ENCODE assay signal across 26 cellular contexts in genomic region chr12:57624441-57625220, GRCh38. TPM values are rescaled to one million over a fixed set of nuclear protein-coding genes. Genes with fewer than 3 reads are reported as not detected.
DNase-seq lines count a peak whose midpoint lies in the region; ATAC-seq and TF ChIP-seq lines count a peak whose summit lies in the region.
"Had no signal": no experiment of that assay in that cellular context is flagged by ENCODE, and none has a peak within 500 bp of the region (broad histone marks: within the 10 kb centered on the region; RNA-seq: fewer than 3 reads in every experiment).

No MANE protein-coding gene starts in this region.

- peak; percentile 11 for DNase-seq in H7
- peak; percentile 81 to 96 for DNase-seq in SJSA1 (ENCODE audit: low read depth in 1 of 2, low spot score in 2 of 2)
- peak; percentile 48 for DNase-seq in islet precursor cell
- DNase-seq in neuronal stem cell (ENCODE audit: low spot score): no peak
- no peak for DNase-seq in SK-N-SH
- DNase-seq in stimulated activated CD4-positive, alpha-beta T cell treated with anti-CD3 and anti-CD28 coated beads, Interleukin-2, amount 100 ng/mL, for 48 hours: no peak
- DNase-seq: AML-193; CD4-positive, alpha-beta T cell; HCEC 1CT; KG1; MG63; NCI-H1105 treated with DMSO at 0.1 percent for 48 hours; NCI-H146; NCI-H1930; NCI-H2107; NCI-H446 treated with DMSO at 0.1 percent for 48 hours; NCI-H526; RPMI8226; SHP77 had no signal

- no peak for TF ChIP-seq CTCF in SK-N-SH (IDR thresholded peaks at IDR 0.05)

- no peaks in the 10 kb centered on the region for H3K9me2 ChIP-seq in SK-N-SH

- no peak overlapping the region for H4K8ac ChIP-seq in neuronal stem cell (ENCODE audit: low read depth, low read length)

- H2AFZ ChIP-seq in neuronal stem cell (ENCODE audit: low read length) (no peak overlapping the region), SK-N-SH (ENCODE audit: low read depth) (no peak overlapping the region)
- H2AFZ ChIP-seq: GM23338 had no signal

- no peak overlapping the region for H2BK15ac ChIP-seq in neuronal stem cell (ENCODE audit: low read length)

- no peak overlapping the region for H4K91ac ChIP-seq in neuronal stem cell (ENCODE audit: low read depth, low read length, poor library complexity)

- H3K9ac ChIP-seq in neuronal stem cell (ENCODE audit: low read depth, low read length, poor library complexity) (no peak overlapping the region), SK-N-SH (no peak overlapping the region)
- H3K9ac ChIP-seq: BLaER1 treated with 17β-estradiol and CSF1 and Interleukin-3, amounts not matched to agents 10 nM and 100 nM had no signal

- peaks cover 1% of the 10 kb centered on the region for H3K79me1 ChIP-seq in neuronal stem cell (ENCODE audit: low read depth, low read length)

- H3K27ac ChIP-seq in SJSA1 (no peak overlapping the region), neuronal stem cell (replicated peaks; ENCODE audit: low read length) (no peak overlapping the region), SK-N-SH (ENCODE audit: low read depth in 2 of 2, low read length in 1 of 2) (no peak overlapping the region)
- H3K27ac ChIP-seq: A549; BLaER1 treated with 17β-estradiol and CSF1 and Interleukin-3, amounts not matched to agents 10 nM and 100 nM had no signal

- H3K14ac ChIP-seq in neuronal stem cell (ENCODE audit: low read length): no peak overlapping the region

- no peaks in the 10 kb centered on the region for H3F3A ChIP-seq in SK-N-SH (replicated peaks; ENCODE audit: insufficient read depth)

- H3K36me3 ChIP-seq in H7 (replicated peaks; ENCODE audit: control insufficient read depth, insufficient read depth, low read length): no peaks in the 10 kb centered on the region
- H3K36me3 ChIP-seq in SJSA1: peaks cover 39% of the 10 kb centered on the region
- H3K36me3 ChIP-seq in neuronal stem cell (replicated peaks in 1 of 2; ENCODE audit: control insufficient read depth in 2 of 2, insufficient read depth in 2 of 2, low read length in 2 of 2): peaks cover 0 to 50% of the 10 kb centered on the region in 2 donors
- peaks cover 0 to 2% of the 10 kb centered on the region in 2 experiments for H3K36me3 ChIP-seq in SK-N-SH (replicated peaks in 1 of 2; ENCODE audit: control insufficient read depth in 1 of 2, insufficient read depth in 2 of 2, low read length in 1 of 2)
- H3K36me3 ChIP-seq: MG63 had no signal

- no peak overlapping the region for H3K4ac ChIP-seq in neuronal stem cell (ENCODE audit: low read length)

- H2BK120ac ChIP-seq in neuronal stem cell (ENCODE audit: low read depth, low read length): no peak overlapping the region

- no peak overlapping the region for H3K23ac ChIP-seq in neuronal stem cell (ENCODE audit: low read depth, low read length, poor library complexity)

- H3K79me2 ChIP-seq in SK-N-SH (ENCODE audit: insufficient read depth): no peaks in the 10 kb centered on the region

- H3K18ac ChIP-seq in neuronal stem cell (ENCODE audit: low read length): peak overlapping the region; percentile 39

- peaks cover 11% of the 10 kb centered on the region for H3K9me3 ChIP-seq in SJSA1 (replicated peaks)
- H3K9me3 ChIP-seq in neuronal stem cell (replicated peaks in 1 of 2; ENCODE audit: control insufficient read depth in 2 of 2, insufficient read depth in 1 of 2, low read depth in 1 of 2, low read length in 2 of 2): peaks cover 0 to 3% of the 10 kb centered on the region in 2 donors
- H3K9me3 ChIP-seq in SK-N-SH: no peaks in the 10 kb centered on the region
- H3K9me3 ChIP-seq: A549, MG63 had no signal

- ATAC-seq in HG02642 (IDR thresholded peaks at IDR 0.05; ENCODE audit: poor library complexity, unreplicated experiment): no peak
- no peak for ATAC-seq in HG03460 (IDR thresholded peaks at IDR 0.05; ENCODE audit: unreplicated experiment)
- ATAC-seq: A549, GM12878, GM23338 had no signal

- no peak overlapping the region for H2BK5ac ChIP-seq in neuronal stem cell (ENCODE audit: low read length)

- no peak for TF ChIP-seq RAD21 in SK-N-SH (IDR thresholded peaks at IDR 0.05; ENCODE audit: low read length)

- peak overlapping the region; percentile 16 for H2AK5ac ChIP-seq in neuronal stem cell (ENCODE audit: low read depth, low read length)

- H3K4me2 ChIP-seq in neuronal stem cell (ENCODE audit: insufficient read depth, low read length, poor library complexity, severe bottlenecking) (no peak overlapping the region), SK-N-SH (no peak overlapping the region)
- H3K4me2 ChIP-seq: A549, GM23338 had no signal

- POLR2A ChIA-PET in SK-N-SH (lab: Yijun Ruan, JAX): interaction anchor here (0.9 to 1.0 kb wide), 2 partner anchors 21 to 42 kb away, joined by 3 to 5 read pairs; no protein-coding TSS in a partner anchor

- no peak overlapping the region for H2BK12ac ChIP-seq in neuronal stem cell (ENCODE audit: low read length)

- H3K4me3 ChIP-seq in H7 (ENCODE audit: insufficient read depth, low read depth, low read length) (no peak overlapping the region), SJSA1 (no peak overlapping the region), neuronal stem cell (ENCODE audit: low read length in 2 of 2) (no peak overlapping the region), SK-N-SH (ENCODE audit: low read depth in 2 of 2, low read length in 1 of 2) (no peak overlapping the region)
- H3K4me3 ChIP-seq: A549; BLaER1 treated with 17β-estradiol and CSF1 and Interleukin-3, amounts not matched to agents 10 nM and 100 nM; GM12878; GM23338; MG63 had no signal

- no CpG with 5 or more reads among the region's 8 CpGs for WGBS in neuronal stem cell (ENCODE audit: extremely low coverage in 2 of 2, insufficient read length in 2 of 2, insufficient replicate concordance in 1 of 2), 2 donors
- 75% methylated on average over 8 of the region's 8 CpGs for WGBS in SK-N-SH (ENCODE audit: low lambda C conversion rate)

- peaks cover 17% of the 10 kb centered on the region for H3K4me1 ChIP-seq in SJSA1 (replicated peaks)
- peaks cover 1 to 13% of the 10 kb centered on the region in 2 donors for H3K4me1 ChIP-seq in neuronal stem cell (ENCODE audit: control insufficient read depth in 2 of 2, insufficient read depth in 1 of 2, low read depth in 1 of 2, low read length in 2 of 2)
- peaks cover 0 to 7% of the 10 kb centered on the region in 2 experiments; a peak in 1 of 4 replicates for H3K4me1 ChIP-seq in SK-N-SH (ENCODE audit: control insufficient read depth in 1 of 2, insufficient read depth in 2 of 2, low read depth in 1 of 2, low read length in 1 of 2)

- CTCF ChIA-PET in SK-N-SH (lab: Yijun Ruan, JAX): interaction anchor here (0.7 to 11.0 kb wide), 8 partner anchors 8 to 113 kb away, joined by 3 to 298 read pairs (median 5); partner anchors contain the start of genes ARHGEF25 and B4GALNT1

- H3K27me3 ChIP-seq in H7 (ENCODE audit: control insufficient read depth, insufficient read depth, low read length): peaks cover 100% of the 10 kb centered on the region
- H3K27me3 ChIP-seq in SJSA1 (replicated peaks): peaks cover 46% of the 10 kb centered on the region
- peaks cover 0 to 96% (median 53%) of the 10 kb centered on the region in 3 experiments for H3K27me3 ChIP-seq in neuronal stem cell (ENCODE audit: control insufficient read depth in 3 of 3, insufficient read depth in 3 of 3, low read depth in 1 of 3, low read length in 3 of 3)
- H3K27me3 ChIP-seq in SK-N-SH (ENCODE audit: insufficient read depth): no peaks in the 10 kb centered on the region
- H3K27me3 ChIP-seq: MG63 had no signal

- no peaks in the 10 kb centered on the region for H4K20me1 ChIP-seq in SK-N-SH (ENCODE audit: insufficient read depth)

- no peak for TF ChIP-seq EP300 in SK-N-SH (IDR thresholded peaks at IDR 0.05; ENCODE audit: borderline replicate concordance in 1 of 2, low read depth in 1 of 2, low read length in 1 of 2)

TF ChIP-seq in SK-N-SH, 30 proteins besides CTCF, POLR2A, EP300 and RAD21:
- TF ChIP-seq FOXM1 (IDR thresholded peaks at IDR 0.05; ENCODE audit: low read depth) (no peak), USF2 (IDR thresholded peaks at IDR 0.05; ENCODE audit: borderline replicate concordance, low read depth, low read length) (no peak)

RNA-seq across cellular contexts. Expression of gene B4GALNT1, which starts 8.4 kb away (rescaled TPM):
- 0.59 and 0.70 TPM in 2 replicates for total RNA-seq in H7 (2014; rRNA removed; shearing (Covaris generic))
- total RNA-seq in SJSA1 (2014; rRNA removed; shearing (Covaris generic)): 841 and 950 TPM in 2 replicates
- polyA plus RNA-seq in neuronal stem cell (2013, experiment 1 of 2): 1.8 TPM
- polyA plus RNA-seq in neuronal stem cell (2013, experiment 2 of 2): 1.6 TPM
- 5.2 and 5.3 TPM in 2 replicates for polyA plus RNA-seq in SK-N-SH (2012; rRNA removed)
- 3.0 and 5.1 TPM in 2 replicates for polyA plus RNA-seq in SK-N-SH (2012; cell fraction: cytosol; rRNA removed)
- polyA plus RNA-seq in SK-N-SH (2012; cell fraction: nucleus; rRNA removed): 11.1 and 15.0 TPM in 2 replicates
- total RNA-seq: CD4-positive, alpha-beta T cell had no signal

RNA-seq across cellular contexts. Expression of gene ARHGEF25, which starts 13.4 kb away (rescaled TPM):
- 8.7 and 19.8 TPM in 2 replicates for total RNA-seq in H7 (2014; rRNA removed; shearing (Covaris generic))
- 107 and 145 TPM in 2 replicates for total RNA-seq in SJSA1 (2014; rRNA removed; shearing (Covaris generic))
- polyA plus RNA-seq in neuronal stem cell (2013, experiment 1 of 2): 14.2 TPM
- polyA plus RNA-seq in neuronal stem cell (2013, experiment 2 of 2): 13.8 TPM
- 48.1 and 51.6 TPM in 2 replicates for polyA plus RNA-seq in SK-N-SH (2012; rRNA removed)
- 39.3 and 41.6 TPM in 2 replicates for polyA plus RNA-seq in SK-N-SH (2012; cell fraction: cytosol; rRNA removed)
- polyA plus RNA-seq in SK-N-SH (2012; cell fraction: nucleus; rRNA removed): 220 and 239 TPM in 2 replicates

RNA-seq across cellular contexts. Expression of gene DTX3, which starts 20.0 kb away (rescaled TPM):
- 42.9 and 52.9 TPM in 2 replicates for total RNA-seq in H7 (2014; rRNA removed; shearing (Covaris generic))
- 187 and 286 TPM in 2 replicates for total RNA-seq in SJSA1 (2014; rRNA removed; shearing (Covaris generic))
- polyA plus RNA-seq in neuronal stem cell (2013, experiment 1 of 2): 66.7 TPM
- 64.9 TPM for polyA plus RNA-seq in neuronal stem cell (2013, experiment 2 of 2)
- 61.2 and 62.6 TPM in 2 replicates for polyA plus RNA-seq in SK-N-SH (2012; rRNA removed)
- 21.8 and 33.1 TPM in 2 replicates for polyA plus RNA-seq in SK-N-SH (2012; cell fraction: cytosol; rRNA removed)
- polyA plus RNA-seq in SK-N-SH (2012; cell fraction: nucleus; rRNA removed): 312 and 331 TPM in 2 replicates
- total RNA-seq: HT-29 had no signal

RNA-seq across cellular contexts. Expression of gene PIP4K2C, which starts 33.6 kb away (rescaled TPM):
- total RNA-seq in H7 (2014; rRNA removed; shearing (Covaris generic)): 26.0 and 26.3 TPM in 2 replicates
- 544 and 654 TPM in 2 replicates for total RNA-seq in SJSA1 (2014; rRNA removed; shearing (Covaris generic))
- 9.6 TPM for polyA plus RNA-seq in neuronal stem cell (2013, experiment 1 of 2)
- polyA plus RNA-seq in neuronal stem cell (2013, experiment 2 of 2): 9.4 TPM
- polyA plus RNA-seq in SK-N-SH (2012; rRNA removed): 34.2 and 40.1 TPM in 2 replicates
- 35.5 and 40.3 TPM in 2 replicates for polyA plus RNA-seq in SK-N-SH (2012; cell fraction: cytosol; rRNA removed)
- polyA plus RNA-seq in SK-N-SH (2012; cell fraction: nucleus; rRNA removed): 25.2 and 35.0 TPM in 2 replicates

Comparison
In these comparisons a context has a peak if more than half of its experiments do, and no peak if none do; other contexts are left out.
1. DNase-seq: peak in H7 (single experiment), SJSA1 (2 of 2) and islet precursor cell (single experiment); none in neuronal stem cell (single experiment), SK-N-SH (single experiment) and stimulated activated CD4-positive, alpha-beta T cell treated with anti-CD3 and anti-CD28 coated beads, Interleukin-2, amount 100 ng/mL, for 48 hours (0 of 2).
2. RNA of gene B4GALNT1, which starts 8.4 kb away (total RNA-seq): 841 to 950 TPM in SJSA1; 0.59 to 0.70 TPM in H7; every median in the first group is over 100 times any median in the second.